In genomic region chr14:58969951-58970751, GRCh38 we compare ENCODE assay signal across 13 cellular contexts.
DNase-seq lines count a peak whose midpoint lies in the region; ATAC-seq and TF ChIP-seq lines count a peak whose summit lies in the region.
"Had no signal": no experiment of that assay in that cellular context is flagged by ENCODE, and none has a peak within 500 bp of the region (broad histone marks: within the 10 kb centered on the region; RNA-seq: fewer than 3 reads in every experiment).

No MANE protein-coding gene starts in this region.

- peaks cover 13% of the 10 kb centered on the region for H3K4me1 Mint-ChIP-seq in progenitor cell of endocrine pancreas (ENCODE audit: low read depth)
- no peaks in the 10 kb centered on the region for H3K4me1 Mint-ChIP-seq in activated naive CD4-positive, alpha-beta T cell treated with anti-CD3 and anti-CD28 coated beads, Interleukin-2, amount 10 ng/mL, durations not matched to agents 7 days and 5 days
- H3K4me1 Mint-ChIP-seq: stimulated activated naive B cell treated with anti-CD40 and anti-IgM and Interleukin-4, amounts not matched to agents 10 μg/mL and 1 μg/mL and 100 μg/mL, for 72 hours had no signal

- H3K27ac Mint-ChIP-seq in progenitor cell of endocrine pancreas = peak overlapping the region; percentile 82
- no peak overlapping the region for H3K27ac Mint-ChIP-seq in activated naive CD4-positive, alpha-beta T cell treated with anti-CD3 and anti-CD28 coated beads, Interleukin-2, amount 10 ng/mL, durations not matched to agents 7 days and 5 days
- H3K27ac Mint-ChIP-seq: stimulated activated naive B cell treated with anti-CD40 and anti-IgM and Interleukin-4, amounts not matched to agents 10 μg/mL and 1 μg/mL and 100 μg/mL, for 72 hours had no signal

- H3K4me3 ChIP-seq in HUES64 (ENCODE audit: low read length) = no peak overlapping the region
- no peak overlapping the region for H3K4me3 ChIP-seq in fibroblast of the aortic adventitia (ENCODE audit: low read depth, low read length)
- H3K4me3 ChIP-seq in BE2C (ENCODE audit: low read depth, low read length) = no peak overlapping the region
- H3K4me3 ChIP-seq: esophagus squamous epithelium had no signal

- TF ChIP-seq CTCF in fibroblast of the aortic adventitia (IDR thresholded peaks at IDR 0.05; ENCODE audit: insufficient read depth, low read length) = no peak
- no peak for TF ChIP-seq CTCF in progenitor cell of endocrine pancreas (IDR thresholded peaks at IDR 0.05; ENCODE audit: unreplicated experiment)
- no peak for TF ChIP-seq CTCF in BE2C (IDR thresholded peaks at IDR 0.05; ENCODE audit: low read depth, low read length)

- DNase-seq in fibroblast of the aortic adventitia (ENCODE audit: low read depth) (peak; percentile 25), progenitor cell of endocrine pancreas (ENCODE audit: low spot score, unreplicated experiment) (no peak), BE2C (no peak), T1000 (lab: John Stamatoyannopoulos, UW) (no peak)
- DNase-seq in activated naive CD4-positive, alpha-beta T cell treated with anti-CD3 and anti-CD28 coated beads, Interleukin-2, amount 10 ng/mL, durations not matched to agents 7 days and 5 days = no peak
- DNase-seq: activated T-cell treated with anti-CD3 and anti-CD28 coated beads, Interleukin-2, amount 50 U/mL, for 1 hour; DMS 273 treated with DMSO at 0.1 percent for 48 hours; esophagus squamous epithelium; RPMI8226; stimulated activated naive B cell treated with anti-CD40 and anti-IgM and Interleukin-4, amounts not matched to agents 10 μg/mL and 1 μg/mL and 100 μg/mL, for 72 hours had no signal

- peak overlapping the region; percentile 32; the same call in 1 of the 2 replicates for H3K9ac ChIP-seq in HUES64 (ENCODE audit: low read depth, low read length)

- H3K4me3 Mint-ChIP-seq in progenitor cell of endocrine pancreas (ENCODE audit: low read depth) = no peak overlapping the region
- no peak overlapping the region for H3K4me3 Mint-ChIP-seq in activated naive CD4-positive, alpha-beta T cell treated with anti-CD3 and anti-CD28 coated beads, Interleukin-2, amount 10 ng/mL, durations not matched to agents 7 days and 5 days
- H3K4me3 Mint-ChIP-seq: stimulated activated naive B cell treated with anti-CD40 and anti-IgM and Interleukin-4, amounts not matched to agents 10 μg/mL and 1 μg/mL and 100 μg/mL, for 72 hours had no signal

- H3K9me3 ChIP-seq in HUES64 (ENCODE audit: insufficient read depth, low read depth, low read length) (no peaks in the 10 kb centered on the region), BE2C (no peaks in the 10 kb centered on the region)
- H3K9me3 ChIP-seq: esophagus squamous epithelium had no signal

- H3K36me3 Mint-ChIP-seq in progenitor cell of endocrine pancreas (ENCODE audit: insufficient read depth) = no peaks in the 10 kb centered on the region
- no peaks in the 10 kb centered on the region for H3K36me3 Mint-ChIP-seq in activated naive CD4-positive, alpha-beta T cell treated with anti-CD3 and anti-CD28 coated beads, Interleukin-2, amount 10 ng/mL, durations not matched to agents 7 days and 5 days
- H3K36me3 Mint-ChIP-seq: stimulated activated naive B cell treated with anti-CD40 and anti-IgM and Interleukin-4, amounts not matched to agents 10 μg/mL and 1 μg/mL and 100 μg/mL, for 72 hours had no signal

- peak overlapping the region; percentile 83 for H3K27ac ChIP-seq in HUES64 (ENCODE audit: low read depth, low read length)
- H3K27ac ChIP-seq: esophagus squamous epithelium had no signal

- H3K36me3 ChIP-seq in HUES64 (ENCODE audit: insufficient read depth, low read length) (no peaks in the 10 kb centered on the region), BE2C (no peaks in the 10 kb centered on the region)
- H3K36me3 ChIP-seq: esophagus squamous epithelium had no signal

- H3K4me1 ChIP-seq in HUES64 (ENCODE audit: insufficient read depth, low read length) (peaks cover 24% of the 10 kb centered on the region), BE2C (no peaks in the 10 kb centered on the region)
- H3K4me1 ChIP-seq: esophagus squamous epithelium had no signal

- ATAC-seq in GM21717 (IDR thresholded peaks at IDR 0.05; ENCODE audit: unreplicated experiment) = peak; percentile 68
- ATAC-seq: left lobe of liver; stimulated activated naive B cell treated with anti-CD40 and anti-IgM and Interleukin-4, amounts not matched to agents 10 μg/mL and 1 μg/mL and 100 μg/mL, for 72 hours had no signal

- no peaks in the 10 kb centered on the region for H3K27me3 ChIP-seq in HUES64 (ENCODE audit: insufficient read depth, low read length)
- no peaks in the 10 kb centered on the region for H3K27me3 ChIP-seq in BE2C
- H3K27me3 ChIP-seq: esophagus squamous epithelium had no signal

- no peaks in the 10 kb centered on the region for H3K9me3 Mint-ChIP-seq in progenitor cell of endocrine pancreas (ENCODE audit: low read depth)
- H3K9me3 Mint-ChIP-seq in activated naive CD4-positive, alpha-beta T cell treated with anti-CD3 and anti-CD28 coated beads, Interleukin-2, amount 10 ng/mL, durations not matched to agents 7 days and 5 days = no peaks in the 10 kb centered on the region

- CTCF ChIA-PET in activated naive CD4-positive, alpha-beta T cell treated with anti-CD3 and anti-CD28 coated beads, Interleukin-2, amount 10 ng/mL, durations not matched to agents 7 days and 5 days (lab: Charles Lee) = no interaction called here

- H3K27me3 Mint-ChIP-seq in progenitor cell of endocrine pancreas = no peaks in the 10 kb centered on the region
- no peaks in the 10 kb centered on the region for H3K27me3 Mint-ChIP-seq in activated naive CD4-positive, alpha-beta T cell treated with anti-CD3 and anti-CD28 coated beads, Interleukin-2, amount 10 ng/mL, durations not matched to agents 7 days and 5 days
- H3K27me3 Mint-ChIP-seq: stimulated activated naive B cell treated with anti-CD40 and anti-IgM and Interleukin-4, amounts not matched to agents 10 μg/mL and 1 μg/mL and 100 μg/mL, for 72 hours had no signal

- 28% methylated on average over 10 of the region's 10 CpGs for WGBS in HUES64
